Comparison of ENCODE assay signal across 8 cellular contexts in the genomic region with DNA sequence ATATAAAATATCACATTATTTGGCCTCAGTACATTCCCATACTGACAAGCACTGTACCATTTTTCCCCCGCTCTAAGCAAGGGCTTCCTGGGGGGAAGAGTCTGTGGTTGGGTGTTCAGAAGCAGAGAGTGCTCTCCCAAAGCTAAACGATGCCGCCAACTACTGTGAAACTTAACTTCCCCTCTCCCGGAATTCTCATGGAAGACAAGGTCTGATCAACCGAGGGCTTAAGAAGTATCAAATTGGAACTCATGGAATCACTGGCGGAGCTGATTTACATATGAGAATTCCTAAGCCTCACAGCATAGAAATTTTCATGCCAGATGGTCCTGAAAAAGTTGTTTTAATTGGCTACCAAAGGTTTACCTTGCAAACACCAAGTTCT. TPM values are rescaled to one million over a fixed set of nuclear protein-coding genes. Genes with fewer than 3 reads are reported as not detected.
A peak's percentile ranks its signal among the peaks of the same experiment; 100 is the strongest.
DNase-seq lines count a peak whose midpoint lies in the region; ATAC-seq, FAIRE-seq and TF ChIP-seq lines count a peak whose summit lies in the region.

No MANE protein-coding gene starts in this region.

- peaks cover 49% of the 10 kb centered on the region for H3K79me2 ChIP-seq in HepG2 (ENCODE audit: insufficient read depth, low read length)

- TF ChIP-seq CTCF in AG09309 (IDR thresholded peaks at IDR 0.05; ENCODE audit: control insufficient read depth, insufficient read depth, low read depth, low read length, missing control alignments): no peak
- TF ChIP-seq CTCF in HepG2 (CRISPR knock-in tag; IDR thresholded peaks at IDR 0.05): no peak
- no peak for TF ChIP-seq CTCF in thyroid gland (IDR thresholded peaks at IDR 0.05)

- H3K27me3 ChIP-seq in HepG2 (ENCODE audit: control insufficient read depth in 1 of 2, insufficient read depth in 2 of 2, low read length in 2 of 2) (no peaks in the 10 kb centered on the region), thyroid gland (no peaks in the 10 kb centered on the region)

- DNase-seq in AG09309 (ENCODE audit: low read depth) (no peak), NCI-H146 treated with DMSO at 0.1 percent for 48 hours (lab: John Stamatoyannopoulos, UW; ENCODE audit: unreplicated experiment) (peak; percentile 28), caudate nucleus (lab: John Stamatoyannopoulos, UW) (peak in 21 of 61 donors; percentile 6 to 69 (median 38)), HepG2 (ENCODE audit: low spot score) (no peak), thyroid gland (no peak)
- no peak for DNase-seq in NK-92 treated with Interleukin-12 subunit alpha and Interleukin-12 subunit beta, amount 100 ng/mL, for 24 hours (lab: John Stamatoyannopoulos, UW)

- WGBS in HepG2 (ENCODE audit: low lambda C conversion rate): 23% methylated on average over 6 of the region's 6 CpGs
- 10 to 14% methylated on average over 6 of the region's 6 CpGs for WGBS in thyroid gland, 2 donors

- BruUV-seq in HepG2 (replicated peaks; lab: Mats Ljungman, UMichigan): TSS peak; percentile 89

- no peak for TF ChIP-seq POLR2A in HepG2 (IDR thresholded peaks at IDR 0.05; ENCODE audit: insufficient read depth in 1 of 2, low read depth in 2 of 2, low read length in 2 of 2)
- TF ChIP-seq POLR2A in thyroid gland (IDR thresholded peaks at IDR 0.05): no peak

- intact Hi-C loops in HepG2 (cut with micrococcal nuclease; ENCODE audit: unreplicated experiment) (loop anchor here (2.0 to 5.0 kb wide), 3 partner anchors 86 to 493 kb away; no protein-coding TSS in a partner anchor), thyroid gland (cut with DNase I) (no loop called here)

- H2AFZ ChIP-seq in HepG2 (ENCODE audit: low read length): peak overlapping the region; percentile 97

- H3K9me3 ChIP-seq in HepG2 (ENCODE audit: low read length): peaks cover 14% of the 10 kb centered on the region
- no peaks in the 10 kb centered on the region for H3K9me3 ChIP-seq in thyroid gland

- peak; percentile 4 for ATAC-seq in GM18517 (IDR thresholded peaks at IDR 0.05; ENCODE audit: unreplicated experiment)
- ATAC-seq in HepG2: peak; percentile 27
- ATAC-seq in HG03469 (IDR thresholded peaks at IDR 0.05; ENCODE audit: unreplicated experiment): no peak

- TF ChIP-seq EP300 in HepG2 (IDR thresholded peaks at IDR 0.05; ENCODE audit: low read depth in 2 of 2, low read length in 2 of 2): no peak
- TF ChIP-seq EP300 in HepG2 (CRISPR knock-in tag; IDR thresholded peaks at IDR 0.05; ENCODE audit: borderline replicate concordance): no peak

- H3K4me1 ChIP-seq in HepG2 (ENCODE audit: insufficient read depth, low read length): peaks cover 37% of the 10 kb centered on the region
- peaks cover 8 to 18% of the 10 kb centered on the region in 2 donors for H3K4me1 ChIP-seq in thyroid gland

- H3K27ac ChIP-seq in caudate nucleus (ENCODE audit: low read depth, low read length) (peak overlapping the region; percentile 86), HepG2 (ENCODE audit: extremely low read length, insufficient read depth, low read length) (peak overlapping the region; percentile 87), thyroid gland (peak overlapping the region in 2 of 3 donors; percentile 83 to 92)

- in situ Hi-C loops in HepG2 (cut with HindIII; ENCODE audit: extremely low pct_ligation_motif_present, low pct_unique_long_range_greater_than_20kb): no loop called here

- peak overlapping the region; percentile 94 for H3K4me2 ChIP-seq in HepG2 (ENCODE audit: low read depth, low read length)

- H3K9ac ChIP-seq in HepG2 (ENCODE audit: insufficient read depth, low read depth, low read length): peak overlapping the region; percentile 95

- 0 out of 5 replicates have a peak, but pooled peaks cover 0 to 10% of the 10 kb centered on the region in 2 experiments for H3K36me3 ChIP-seq in HepG2 (replicated peaks in 1 of 2; ENCODE audit: control insufficient read depth in 1 of 2, insufficient read depth in 2 of 2, low read length in 2 of 2)
- H3K36me3 ChIP-seq in thyroid gland: no peaks in the 10 kb centered on the region

- CTCF ChIA-PET in HepG2 (lab: Yijun Ruan, JAX; ENCODE audit: low intra/inter-chr PET ratio, low total read pairs): no interaction called here

- no peaks in the 10 kb centered on the region for H4K20me1 ChIP-seq in HepG2 (ENCODE audit: insufficient read depth, low read length)

- no peak for FAIRE-seq in HepG2 (lab: Jason Lieb, UNC)

- no peak for TF ChIP-seq RAD21 in HepG2 (CRISPR knock-in tag; IDR thresholded peaks at IDR 0.05)

- POLR2A ChIA-PET in HepG2 (lab: Yijun Ruan, JAX): interaction anchor here (1.5 to 2.7 kb wide), 4 partner anchors 11 to 130 kb away, joined by 3 to 33 read pairs (median 8); no protein-coding TSS in a partner anchor

- H3K4me3 ChIP-seq in AG09309 (ENCODE audit: control insufficient read depth, low read depth, low read length): peak overlapping the region; percentile 84
- peak overlapping the region; percentile 73 to 96 (median 94) for H3K4me3 ChIP-seq in HepG2 (replicated peaks in 1 of 3; ENCODE audit: insufficient read depth in 1 of 3, low read depth in 2 of 3, low read length in 3 of 3)
- H3K4me3 ChIP-seq in thyroid gland (replicated peaks in 1 of 3): peak overlapping the region; percentile 49 to 98 (median 97)

TF ChIP-seq in HepG2, 621 proteins besides CTCF, POLR2A, EP300 and RAD21 (continues in another document):
- TF ChIP-seq, protein P1, sequence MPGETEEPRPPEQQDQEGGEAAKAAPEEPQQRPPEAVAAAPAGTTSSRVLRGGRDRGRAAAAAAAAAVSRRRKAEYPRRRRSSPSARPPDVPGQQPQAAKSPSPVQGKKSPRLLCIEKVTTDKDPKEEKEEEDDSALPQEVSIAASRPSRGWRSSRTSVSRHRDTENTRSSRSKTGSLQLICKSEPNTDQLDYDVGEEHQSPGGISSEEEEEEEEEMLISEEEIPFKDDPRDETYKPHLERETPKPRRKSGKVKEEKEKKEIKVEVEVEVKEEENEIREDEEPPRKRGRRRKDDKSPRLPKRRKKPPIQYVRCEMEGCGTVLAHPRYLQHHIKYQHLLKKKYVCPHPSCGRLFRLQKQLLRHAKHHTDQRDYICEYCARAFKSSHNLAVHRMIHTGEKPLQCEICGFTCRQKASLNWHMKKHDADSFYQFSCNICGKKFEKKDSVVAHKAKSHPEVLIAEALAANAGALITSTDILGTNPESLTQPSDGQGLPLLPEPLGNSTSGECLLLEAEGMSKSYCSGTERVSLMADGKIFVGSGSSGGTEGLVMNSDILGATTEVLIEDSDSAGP (CRISPR knock-in tag; IDR thresholded peaks at IDR 0.05; ENCODE audit: borderline replicate concordance): no peak
- TF ChIP-seq HIVEP1 (CRISPR knock-in tag; IDR thresholded peaks at IDR 0.05) (no peak), ZFX (CRISPR knock-in tag; IDR thresholded peaks at IDR 0.05; ENCODE audit: low read depth) (no peak), NCOA5 (CRISPR knock-in tag; IDR thresholded peaks at IDR 0.05) (no peak), NONO (IDR thresholded peaks at IDR 0.05) (no peak), NONO (CRISPR knock-in tag; conservative IDR thresholded peaks at IDR 0.05) (no peak)

RNA-seq across cellular contexts. Expression of a gene that starts 0.4 kb away (rescaled TPM):
- total RNA-seq in HepG2 (2016; rRNA removed; fragmentation: Illumina TruSeq; extraction: Trizol) (156 and 170 TPM in 2 replicates), thyroid gland (100 to 1,000 TPM in 2 of 4 donors, 10 to 100 TPM in 2; 78.3 to 134 (median 99.7) TPM)
- 211 and 258 TPM in 2 replicates for total RNA-seq in HepG2 (2016; cell fraction: cytosol; rRNA removed; fragmentation: Illumina TruSeq; extraction: Trizol; ENCODE audit: low read depth)
- 151 and 164 TPM in 2 replicates for total RNA-seq in HepG2 (2016; cell fraction: insoluble cytoplasmic fraction; rRNA removed; fragmentation: Illumina TruSeq; extraction: Trizol)
- 255 and 291 TPM in 2 replicates for total RNA-seq in HepG2 (2016; cell fraction: membrane; rRNA removed; fragmentation: Illumina TruSeq; extraction: Trizol)
- total RNA-seq in HepG2 (2016; cell fraction: nucleus; rRNA removed; fragmentation: Illumina TruSeq; extraction: Trizol): 113 and 118 TPM in 2 replicates
- polyA plus RNA-seq in HepG2 (2011; rRNA removed): 65.2 and 81.9 TPM in 2 replicates
- 61.6 and 68.3 TPM in 2 replicates for polyA plus RNA-seq in HepG2 (2011; cell fraction: cytosol; rRNA removed)
- 67.5 and 75.8 TPM in 2 replicates for polyA plus RNA-seq in HepG2 (2011; cell fraction: nucleus; rRNA removed)
- polyA plus RNA-seq in HepG2 (2012): 115 and 154 TPM in 2 replicates
- polyA plus RNA-seq in HepG2 (2016; cell fraction: cytosol; fragmentation: Illumina TruSeq; extraction: Trizol; ENCODE audit: low read depth): 355 and 451 TPM in 2 replicates
- polyA plus RNA-seq in HepG2 (2016; cell fraction: insoluble cytoplasmic fraction; fragmentation: Illumina TruSeq; extraction: Trizol; ENCODE audit: low read depth): 213 and 226 TPM in 2 replicates
- polyA plus RNA-seq in HepG2 (2016; cell fraction: membrane; fragmentation: Illumina TruSeq; extraction: Trizol; ENCODE audit: low read depth): 302 and 346 TPM in 2 replicates
- 165 and 167 TPM in 2 replicates for polyA plus RNA-seq in HepG2 (2016; cell fraction: nucleus; fragmentation: Illumina TruSeq; extraction: Trizol; ENCODE audit: insufficient read depth, low read depth)
- polyA minus RNA-seq in HepG2 (2011; rRNA and poly(A)+ RNA removed; ENCODE audit: low replicate concordance): 43.9 and 55.7 TPM in 2 replicates
- polyA minus RNA-seq in HepG2 (2011; cell fraction: cytosol; rRNA and poly(A)+ RNA removed): 63.0 and 70.4 TPM in 2 replicates
- polyA minus RNA-seq in HepG2 (2011; cell fraction: nucleus; rRNA and poly(A)+ RNA removed): 225 and 231 TPM in 2 replicates

RNA-seq across cellular contexts. Expression of a gene that starts 54.4 kb away (rescaled TPM):
- total RNA-seq in HepG2 (2016; rRNA removed; fragmentation: Illumina TruSeq; extraction: Trizol): not detected in 2 replicates
- total RNA-seq in HepG2 (2016; cell fraction: cytosol; rRNA removed; fragmentation: Illumina TruSeq; extraction: Trizol; ENCODE audit: low read depth): not detected in 2 replicates
- not detected in 2 replicates for total RNA-seq in HepG2 (2016; cell fraction: insoluble cytoplasmic fraction; rRNA removed; fragmentation: Illumina TruSeq; extraction: Trizol)
- total RNA-seq in HepG2 (2016; cell fraction: membrane; rRNA removed; fragmentation: Illumina TruSeq; extraction: Trizol): not detected in 2 replicates
- total RNA-seq in HepG2 (2016; cell fraction: nucleus; rRNA removed; fragmentation: Illumina TruSeq; extraction: Trizol): not detected in 2 replicates
- not detected in 2 replicates for polyA plus RNA-seq in HepG2 (2011; rRNA removed)
- polyA plus RNA-seq in HepG2 (2011; cell fraction: cytosol; rRNA removed): not detected in 2 replicates
- polyA plus RNA-seq in HepG2 (2011; cell fraction: nucleus; rRNA removed): not detected in 2 replicates
- polyA plus RNA-seq in HepG2 (2012): not detected in 2 replicates
- polyA plus RNA-seq in HepG2 (2016; cell fraction: cytosol; fragmentation: Illumina TruSeq; extraction: Trizol; ENCODE audit: low read depth): not detected in 2 replicates
- not detected in 2 replicates for polyA plus RNA-seq in HepG2 (2016; cell fraction: insoluble cytoplasmic fraction; fragmentation: Illumina TruSeq; extraction: Trizol; ENCODE audit: low read depth)
- not detected in 2 replicates for polyA plus RNA-seq in HepG2 (2016; cell fraction: membrane; fragmentation: Illumina TruSeq; extraction: Trizol; ENCODE audit: low read depth)
- polyA plus RNA-seq in HepG2 (2016; cell fraction: nucleus; fragmentation: Illumina TruSeq; extraction: Trizol; ENCODE audit: insufficient read depth, low read depth): not detected in 2 replicates
- 0.07 TPM in 1 of 2 replicates, not detected in the other for polyA minus RNA-seq in HepG2 (2011; rRNA and poly(A)+ RNA removed; ENCODE audit: low replicate concordance)
- not detected in 2 replicates for polyA minus RNA-seq in HepG2 (2011; cell fraction: cytosol; rRNA and poly(A)+ RNA removed)
- not detected in 2 replicates for polyA minus RNA-seq in HepG2 (2011; cell fraction: nucleus; rRNA and poly(A)+ RNA removed)
- not detected for total RNA-seq in thyroid gland
